ENCODE assay signal across 25 cellular contexts in genomic region chr6:80403365-80403764, GRCh38.
A peak's percentile ranks its signal among the peaks of the same experiment; 100 is the strongest.
DNase-seq lines count a peak whose midpoint lies in the region; ATAC-seq, FAIRE-seq and TF ChIP-seq lines count a peak whose summit lies in the region.
"Had no signal": no experiment of that assay in that cellular context is flagged by ENCODE, and none has a peak within 500 bp of the region (broad histone marks: within the 10 kb centered on the region; RNA-seq: fewer than 3 reads in every experiment).

No MANE protein-coding gene starts in this region.

- TF ChIP-seq POLR2A in GM12891 (IDR thresholded peaks at IDR 0.05; ENCODE audit: low read depth, low read length), result no peak

- H3K4me3 Mint-ChIP-seq in MCF 10A (ENCODE audit: unreplicated experiment) (no peak overlapping the region), Caco-2 (ENCODE audit: unreplicated experiment) (no peak overlapping the region)
- H3K4me3 Mint-ChIP-seq: CD8-positive, alpha-beta memory T cell had no signal

- no peak overlapping the region for H2AFZ ChIP-seq in Karpas-422 (ENCODE audit: low read length)
- H2AFZ ChIP-seq: PC-9 had no signal

- no TSS peak for BruUV-seq in MCF 10A (replicated peaks; lab: Mats Ljungman, UMichigan)
- BruUV-seq in Caco-2 (replicated peaks; lab: Mats Ljungman, UMichigan), result no TSS peak

- no peak for FAIRE-seq in GM12891 (lab: Jason Lieb, UNC)
- FAIRE-seq: G401.6 had no signal

- no peaks in the 10 kb centered on the region for H3K27me3 Mint-ChIP-seq in MCF 10A (ENCODE audit: insufficient read depth, unreplicated experiment)
- H3K27me3 Mint-ChIP-seq in Caco-2 (ENCODE audit: insufficient read depth, unreplicated experiment), result no peaks in the 10 kb centered on the region

- H3K27ac Mint-ChIP-seq in MCF 10A (ENCODE audit: low read depth, unreplicated experiment), result no peak overlapping the region
- H3K27ac Mint-ChIP-seq in Caco-2 (ENCODE audit: unreplicated experiment), result no peak overlapping the region

- H3K36me3 ChIP-seq in Karpas-422 (ENCODE audit: insufficient read depth, low read length) (no peaks in the 10 kb centered on the region), Caco-2 (ENCODE audit: control insufficient read depth, insufficient read depth, low read length) (no peaks in the 10 kb centered on the region)

- H3K4me1 Mint-ChIP-seq in MCF 10A (ENCODE audit: insufficient read depth, unreplicated experiment), result no peaks in the 10 kb centered on the region
- H3K4me1 Mint-ChIP-seq in Caco-2 (ENCODE audit: low read depth, unreplicated experiment), result peaks cover 5% of the 10 kb centered on the region
- H3K4me1 Mint-ChIP-seq: CD8-positive, alpha-beta memory T cell had no signal

- H3K36me3 Mint-ChIP-seq in MCF 10A (ENCODE audit: insufficient read depth, unreplicated experiment) (no peaks in the 10 kb centered on the region), Caco-2 (ENCODE audit: insufficient read depth, unreplicated experiment) (no peaks in the 10 kb centered on the region)

- DNase-seq in GM12891 (ENCODE audit: insufficient read length, low spot score), result no peak
- DNase-seq in Karpas-422, result peak; percentile 50
- peak; percentile 23 for DNase-seq in NOMO-1 treated with DMSO at 0.1 percent for 48 hours (lab: John Stamatoyannopoulos, UW; ENCODE audit: unreplicated experiment)
- DNase-seq in NCI-H226, result no peak
- DNase-seq in NCI-H345 (lab: John Stamatoyannopoulos, UW), result no peak
- DNase-seq in MCF 10A (ENCODE audit: unreplicated experiment), result no peak
- DNase-seq in Caco-2, result no peak
- DNase-seq: AML-193; C1 segment of cervical spinal cord; CD8-positive, alpha-beta memory T cell; KBM-7; NCI-H1092; NCI-H1436; NCI-H187 treated with DMSO at 0.1 percent for 48 hours; NCI-H2107; NCI-H510A treated with DMSO at 0.1 percent for 48 hours; NCI-H748 treated with DMSO at 0.1 percent for 48 hours; NK-92 treated with Interleukin-12 subunit alpha and Interleukin-12 subunit beta, amount 100 ng/mL, for 24 hours; PC-9; RPMI8226; SHP77; SK-N-SH; T-helper 2 cell had no signal

- H3K4me1 ChIP-seq in Karpas-422 (ENCODE audit: low read length) (peaks cover 17% of the 10 kb centered on the region), Caco-2 (no peaks in the 10 kb centered on the region)

- no peak overlapping the region for H3K27ac ChIP-seq in Karpas-422 (ENCODE audit: low read length)
- H3K27ac ChIP-seq: PC-9 had no signal

- no peaks in the 10 kb centered on the region for H3K9me2 ChIP-seq in Karpas-422 (replicated peaks; ENCODE audit: insufficient read depth, low read length)
- H3K9me2 ChIP-seq: SK-N-SH had no signal

- H3K27me3 ChIP-seq in Karpas-422 (ENCODE audit: low read length), result no peaks in the 10 kb centered on the region
- no peaks in the 10 kb centered on the region for H3K27me3 ChIP-seq in Caco-2 (replicated peaks; ENCODE audit: control insufficient read depth, insufficient read depth, low read length)

- H3K9ac ChIP-seq in Karpas-422 (ENCODE audit: low read length), result no peak overlapping the region
- H3K9ac ChIP-seq: SK-N-SH had no signal

- intact Hi-C loops in MCF 10A (cut with micrococcal nuclease) (no loop called here), Caco-2 (cut with micrococcal nuclease; ENCODE audit: unreplicated experiment) (no loop called here)

- H3K9me3 Mint-ChIP-seq in MCF 10A (ENCODE audit: unreplicated experiment) (no peaks in the 10 kb centered on the region), Caco-2 (ENCODE audit: unreplicated experiment) (peaks cover 20% of the 10 kb centered on the region)

- H3K9me3 ChIP-seq in Karpas-422 (ENCODE audit: low read length) (no peaks in the 10 kb centered on the region), Caco-2 (no peaks in the 10 kb centered on the region)
- H3K9me3 ChIP-seq: SK-N-SH had no signal

- H4K20me1 ChIP-seq in Karpas-422 (ENCODE audit: insufficient read depth, low read depth, low read length), result no peaks in the 10 kb centered on the region

- CTCF ChIA-PET in MCF 10A (lab: Yijun Ruan, JAX), result no interaction called here
- CTCF ChIA-PET in Caco-2 (lab: Charles Lee), result no interaction called here

- ATAC-seq in GM18858 (IDR thresholded peaks at IDR 0.05; ENCODE audit: unreplicated experiment), result peak; percentile 49

- H3K4me2 ChIP-seq in Karpas-422 (ENCODE audit: low read depth, low read length, poor library complexity, severe bottlenecking), result no peak overlapping the region
- H3K4me2 ChIP-seq: PC-9, SK-N-SH had no signal

- no peak overlapping the region for H3K4me3 ChIP-seq in Karpas-422 (ENCODE audit: low read length)
- H3K4me3 ChIP-seq in Caco-2 (ENCODE audit: low read depth, low read length), result no peak overlapping the region
- H3K4me3 ChIP-seq: PC-9 had no signal

- TF ChIP-seq CTCF in MCF 10A (IDR thresholded peaks at IDR 0.05; ENCODE audit: unreplicated experiment) (no peak), Caco-2 (IDR thresholded peaks at IDR 0.05; ENCODE audit: insufficient read depth in 1 of 2, low read depth in 1 of 2, low read length in 1 of 2, severe bottlenecking in 1 of 2, unreplicated experiment in 1 of 2) (no peak)

- no peaks in the 10 kb centered on the region for H3K79me2 ChIP-seq in Karpas-422 (ENCODE audit: low read length)

- POLR2A ChIA-PET in MCF 10A (lab: Yijun Ruan, JAX), result no interaction called here
- POLR2A ChIA-PET in Caco-2 (lab: Charles Lee), result no interaction called here

TF ChIP-seq in GM12891, 5 proteins besides CTCF, POLR2A, EP300 and RAD21:
- no peak for TF ChIP-seq PAX5 (IDR thresholded peaks at IDR 0.05; ENCODE audit: insufficient read depth, low read length, severe bottlenecking)
- TF ChIP-seq POU2F2 (IDR thresholded peaks at IDR 0.05; ENCODE audit: low read depth, low read length), result no peak
- TF ChIP-seq TAF1 (IDR thresholded peaks at IDR 0.05; ENCODE audit: low read depth, low read length), result no peak
- TF ChIP-seq SPI1 (IDR thresholded peaks at IDR 0.05; ENCODE audit: low read depth, low read length), result peak; percentile 63; the same call in 1 of the 2 replicates
- TF ChIP-seq POLR2AphosphoS5 (IDR thresholded peaks at IDR 0.05; ENCODE audit: low read depth, low read length), result no peak

Comparison
In these comparisons a context has a peak if more than half of its experiments do, and no peak if none do; other contexts are left out.
1. DNase-seq: peak in Karpas-422 (single experiment) and NOMO-1 treated with DMSO at 0.1 percent for 48 hours (single experiment); none in GM12891 (single experiment), NCI-H226 (single experiment), NCI-H345 (single experiment), MCF 10A (single experiment) and Caco-2 (0 of 2).